In genomic region chr5:169302491-169303118, GRCh38 we compare ENCODE assay signal across 8 cellular contexts. TPM values are rescaled to one million over a fixed set of nuclear protein-coding genes. Genes with fewer than 3 reads are reported as not detected.
A peak's percentile ranks its signal among the peaks of the same experiment; 100 is the strongest.
DNase-seq lines count a peak whose midpoint lies in the region; ATAC-seq and TF ChIP-seq lines count a peak whose summit lies in the region.

No MANE protein-coding gene starts in this region.

- peak overlapping the region in 1 of 8 donors; percentile 6 for H3K4me3 Mint-ChIP-seq in CD4-positive, alpha-beta memory T cell

- peak; percentile 42 for TF ChIP-seq CTCF in neutrophil (IDR thresholded peaks at IDR 0.05)
- peak; percentile 53 to 76 (median 70) for TF ChIP-seq CTCF in upper lobe of left lung (IDR thresholded peaks at IDR 0.05)

- POLR2A ChIA-PET in CD4-positive, alpha-beta memory T cell (lab: Charles Lee; ENCODE audit: partially characterized antibody): no interaction called here

- H3K9me3 ChIP-seq in CD4-positive, alpha-beta memory T cell (ENCODE audit: control insufficient read depth in 1 of 2, low read length in 2 of 2): no peaks in the 10 kb centered on the region
- H3K9me3 ChIP-seq in neutrophil (no peaks in the 10 kb centered on the region), upper lobe of left lung (no peaks in the 10 kb centered on the region)

- H3K36me3 Mint-ChIP-seq in CD4-positive, alpha-beta memory T cell: no peaks in the 10 kb centered on the region

- H3K4me1 ChIP-seq in CD4-positive, alpha-beta memory T cell (ENCODE audit: insufficient read depth, low read length): no peaks in the 10 kb centered on the region
- no peaks in the 10 kb centered on the region for H3K4me1 ChIP-seq in neutrophil (ENCODE audit: control insufficient read depth in 1 of 2, insufficient read depth in 1 of 2, low read depth in 1 of 2, low read length in 1 of 2)
- H3K4me1 ChIP-seq in upper lobe of left lung: peaks cover 0 to 15% (median 3%) of the 10 kb centered on the region in 4 donors

- H3K27ac ChIP-seq in CD4-positive, alpha-beta memory T cell (ENCODE audit: low read depth, low read length): no peak overlapping the region
- H3K27ac ChIP-seq in neutrophil (no peak overlapping the region), upper lobe of left lung (no peak overlapping the region)

- peaks cover 6% of the 10 kb centered on the region for H3K27me3 ChIP-seq in CD4-positive, alpha-beta memory T cell (ENCODE audit: insufficient read depth, low read length)
- H3K27me3 ChIP-seq in neutrophil: peaks cover 68% of the 10 kb centered on the region
- H3K27me3 ChIP-seq in upper lobe of left lung: peaks cover 0 to 16% (median 4%) of the 10 kb centered on the region in 4 donors

- ATAC-seq in GM19035 (IDR thresholded peaks at IDR 0.05; ENCODE audit: unreplicated experiment) (peak; percentile 88), HG03457 (IDR thresholded peaks at IDR 0.05; ENCODE audit: unreplicated experiment) (peak; percentile 62), upper lobe of left lung (ENCODE audit: low FRiP score in 2 of 2) (peak; percentile 31 to 72)

- CTCF ChIA-PET in CD4-positive, alpha-beta memory T cell (lab: Charles Lee; ENCODE audit: partially characterized antibody): no interaction called here

- H3K27ac Mint-ChIP-seq in CD4-positive, alpha-beta memory T cell: no peak overlapping the region

- H3K27me3 Mint-ChIP-seq in CD4-positive, alpha-beta memory T cell: peaks cover 36 to 41% of the 10 kb centered on the region in 2 donors

- DNase-seq in CD4-positive, alpha-beta memory T cell: peak in 4 of 5 donors; percentile 10 to 29 (median 22)
- peak; percentile 39 for DNase-seq in NOMO-1 treated with DMSO at 0.1 percent for 48 hours (lab: John Stamatoyannopoulos, UW; ENCODE audit: unreplicated experiment)
- peak; percentile 17 for DNase-seq in activated T-cell treated with anti-CD3 and anti-CD28 coated beads for 4 hours
- peak; percentile 93 for DNase-seq in fibroblast of the conjunctiva (ENCODE audit: low read depth)
- peak in 1 of 2 donors; percentile 56 for DNase-seq in upper lobe of left lung

- no peaks in the 10 kb centered on the region for H3K36me3 ChIP-seq in CD4-positive, alpha-beta memory T cell (ENCODE audit: insufficient read depth, low read length)
- no peaks in the 10 kb centered on the region for H3K36me3 ChIP-seq in neutrophil
- no peaks in the 10 kb centered on the region for H3K36me3 ChIP-seq in upper lobe of left lung

- H3K4me3 ChIP-seq in CD4-positive, alpha-beta memory T cell (ENCODE audit: low read length in 2 of 2): no peak overlapping the region
- no peak overlapping the region for H3K4me3 ChIP-seq in neutrophil (ENCODE audit: low read depth in 1 of 2, low read length in 1 of 2)
- no peak overlapping the region for H3K4me3 ChIP-seq in upper lobe of left lung

- intact Hi-C loops in CD4-positive, alpha-beta memory T cell (cut with micrococcal nuclease): no loop called here

- 11 to 16% methylated on average over 16 to 17 of the region's 17 CpGs for WGBS in upper lobe of left lung, 2 donors

- peaks cover 6 to 15% (median 13%) of the 10 kb centered on the region in 4 donors for H3K4me1 Mint-ChIP-seq in CD4-positive, alpha-beta memory T cell

- H3K9me3 Mint-ChIP-seq in CD4-positive, alpha-beta memory T cell: peaks cover 0 to 4% (median 0%) of the 10 kb centered on the region in 8 donors

- TF ChIP-seq EP300 in upper lobe of left lung (IDR thresholded peaks at IDR 0.05): no peak

- TF ChIP-seq POLR2A in upper lobe of left lung (IDR thresholded peaks at IDR 0.05): no peak

RNA-seq across cellular contexts. Expression of gene SLIT3, which starts 1.7 kb away (rescaled TPM):
- total RNA-seq in CD4-positive, alpha-beta memory T cell: not detected
- not detected for polyA plus RNA-seq in CD4-positive, alpha-beta memory T cell
- 10 to 100 TPM; 10.8 to 57.3 (median 32.2) TPM for total RNA-seq in upper lobe of left lung

Comparison
In these comparisons a context has a peak if more than half of its experiments do, and no peak if none do; other contexts are left out.
1. RNA of gene SLIT3, which starts 1.7 kb away (total RNA-seq): 10.8 to 57.3 TPM in upper lobe of left lung; not detected in CD4-positive, alpha-beta memory T cell; every median in the first group is over 10 times any median in the second.
2. Peak in every context shown above with its lines, with median percentiles within 50 percentile points of each other: ATAC-seq.